ENCODE assay signal across 24 cellular contexts in genomic region chr12:105637470-105637869, GRCh38.
DNase-seq lines count a peak whose midpoint lies in the region; ATAC-seq, FAIRE-seq and TF ChIP-seq lines count a peak whose summit lies in the region.
"Had no signal": no experiment of that assay in that cellular context is flagged by ENCODE, and none has a peak within 500 bp of the region (broad histone marks: within the 10 kb centered on the region; RNA-seq: fewer than 3 reads in every experiment).

No MANE protein-coding gene starts in this region.

- H3K4me2 ChIP-seq in HepG2 (ENCODE audit: low read depth, low read length) (no peak overlapping the region), GM23248 (ENCODE audit: unreplicated experiment) (no peak overlapping the region)
- H3K4me2 ChIP-seq: BLaER1 treated with 17β-estradiol and CSF1 and Interleukin-3, amounts not matched to agents 10 nM and 100 nM had no signal

- no peak for DNase-seq in HepG2 (ENCODE audit: low spot score)
- DNase-seq in right lobe of liver: no peak
- peak; percentile 26 for DNase-seq in GM23248
- DNase-seq in M059J (ENCODE audit: low read depth): peak; percentile 7
- DNase-seq in WTC11 (ENCODE audit: low spot score): no peak
- no peak for DNase-seq in amygdala (lab: John Stamatoyannopoulos, UW)
- DNase-seq in NCI-H1105 (lab: John Stamatoyannopoulos, UW): no peak
- DNase-seq: 8988T; AML-193; Caco-2; Calu3; CD4-positive, alpha-beta T cell; CD8-positive, alpha-beta T cell; DMS79 treated with DMSO at 0.1 percent for 48 hours; GDM1 had no signal

- TF ChIP-seq CTCF in HepG2 (CRISPR knock-in tag; IDR thresholded peaks at IDR 0.05) (no peak), right lobe of liver (IDR thresholded peaks at IDR 0.05) (no peak), WTC11 (IDR thresholded peaks at IDR 0.05) (no peak)

- H3K4me1 ChIP-seq in HepG2 (ENCODE audit: insufficient read depth, low read length): no peaks in the 10 kb centered on the region
- no peaks in the 10 kb centered on the region for H3K4me1 ChIP-seq in right lobe of liver
- H3K4me1 ChIP-seq in GM23248 (ENCODE audit: insufficient read depth): no peaks in the 10 kb centered on the region
- H3K4me1 ChIP-seq: BLaER1 treated with 17β-estradiol and CSF1 and Interleukin-3, amounts not matched to agents 10 nM and 100 nM; Caco-2 had no signal

- no TSS peak for BruUV-seq in HepG2 (replicated peaks; lab: Mats Ljungman, UMichigan)

- no peak overlapping the region for H2AFZ ChIP-seq in HepG2 (ENCODE audit: low read length)
- H2AFZ ChIP-seq in GM23248: no peak overlapping the region

- 4% methylated on average over 2 of the region's 2 CpGs for WGBS in HepG2 (ENCODE audit: low lambda C conversion rate)
- 78% methylated on average over 2 of the region's 2 CpGs for WGBS in right lobe of liver (ENCODE audit: insufficient coverage, low coverage, low lambda C conversion rate, missing lambda C conversion rate)
- WGBS in GM23248 (ENCODE audit: low coverage in 1 of 2, low lambda C conversion rate in 2 of 2, missing lambda C conversion rate in 2 of 2), 2 experiments: 29 to 37% methylated on average over 2 of the region's 2 CpGs

- H3K27ac Mint-ChIP-seq in WTC11: no peak overlapping the region
- H3K27ac Mint-ChIP-seq: B cell; CD4-positive, alpha-beta T cell; CD8-positive, alpha-beta T cell had no signal

- POLR2A ChIA-PET in HepG2 (lab: Yijun Ruan, JAX) (no interaction called here), WTC11 (lab: Charles Lee) (no interaction called here)

- no peak for TF ChIP-seq POLR2A in HepG2 (IDR thresholded peaks at IDR 0.05; ENCODE audit: insufficient read depth in 1 of 2, low read depth in 2 of 2, low read length in 2 of 2)
- TF ChIP-seq POLR2A in right lobe of liver (IDR thresholded peaks at IDR 0.05): no peak

- intact Hi-C loops in HepG2 (cut with micrococcal nuclease; ENCODE audit: unreplicated experiment): no loop called here
- intact Hi-C loops in right lobe of liver (cut with DNase I): no loop called here

- no peak overlapping the region for H3K27ac ChIP-seq in HepG2 (ENCODE audit: extremely low read length, insufficient read depth, low read length)
- H3K27ac ChIP-seq in right lobe of liver: no peak overlapping the region
- H3K27ac ChIP-seq in GM23248: no peak overlapping the region
- H3K27ac ChIP-seq: BLaER1 treated with 17β-estradiol and CSF1 and Interleukin-3, amounts not matched to agents 10 nM and 100 nM; C4-2B had no signal

- H3K27me3 Mint-ChIP-seq in WTC11 (ENCODE audit: low read depth): no peaks in the 10 kb centered on the region; the same call in 1 of the 2 replicates
- H3K27me3 Mint-ChIP-seq: B cell; CD4-positive, alpha-beta T cell had no signal

- no peak for ATAC-seq in HepG2
- ATAC-seq in right lobe of liver: no peak
- ATAC-seq in WTC11: no peak
- no peak for ATAC-seq in HG03196 (IDR thresholded peaks at IDR 0.05; ENCODE audit: unreplicated experiment)
- ATAC-seq: CD8-positive, alpha-beta T cell; GM12878 had no signal

- no peaks in the 10 kb centered on the region for H3K9me2 ChIP-seq in GM23248 (ENCODE audit: insufficient read depth)

- 0 out of 2 replicates have a peak, but pooled peaks cover 3% of the 10 kb centered on the region for H3K4me1 Mint-ChIP-seq in WTC11
- H3K4me1 Mint-ChIP-seq: B cell had no signal

- H3K9me3 ChIP-seq in HepG2 (ENCODE audit: low read length): peaks cover 11% of the 10 kb centered on the region; the same call in 1 of the 2 replicates
- no peaks in the 10 kb centered on the region for H3K9me3 ChIP-seq in right lobe of liver
- H3K9me3 ChIP-seq in GM23248 (ENCODE audit: low read depth): peaks cover 8% of the 10 kb centered on the region

- H3F3A ChIP-seq in GM23248 (ENCODE audit: insufficient read depth): no peaks in the 10 kb centered on the region

- no peak for FAIRE-seq in HepG2 (lab: Jason Lieb, UNC)
- FAIRE-seq: A204.1, D721Med, GM12878, GM12892, GM18507 had no signal

- H3K4me3 Mint-ChIP-seq in WTC11: no peak overlapping the region
- H3K4me3 Mint-ChIP-seq: B cell; CD4-positive, alpha-beta T cell; CD8-positive, alpha-beta T cell had no signal

- TF ChIP-seq RAD21 in HepG2 (CRISPR knock-in tag; IDR thresholded peaks at IDR 0.05): no peak

- no peak overlapping the region for H3K4me3 ChIP-seq in HepG2 (replicated peaks in 1 of 3; ENCODE audit: insufficient read depth in 1 of 3, low read depth in 2 of 3, low read length in 3 of 3)
- H3K4me3 ChIP-seq in right lobe of liver: no peak overlapping the region
- no peak overlapping the region for H3K4me3 ChIP-seq in GM23248
- H3K4me3 ChIP-seq: BLaER1 treated with 17β-estradiol and CSF1 and Interleukin-3, amounts not matched to agents 10 nM and 100 nM; GM12878 had no signal

- CTCF ChIA-PET in HepG2 (lab: Yijun Ruan, JAX; ENCODE audit: low intra/inter-chr PET ratio, low total read pairs) (no interaction called here), WTC11 (lab: Charles Lee) (no interaction called here)

- no peaks in the 10 kb centered on the region for H3K36me3 ChIP-seq in HepG2 (replicated peaks in 1 of 2; ENCODE audit: control insufficient read depth in 1 of 2, insufficient read depth in 2 of 2, low read length in 2 of 2)
- H3K36me3 ChIP-seq in right lobe of liver: no peaks in the 10 kb centered on the region
- H3K36me3 ChIP-seq in GM23248 (ENCODE audit: low read depth): peaks cover 5% of the 10 kb centered on the region; the same call in 1 of the 2 replicates
- H3K36me3 ChIP-seq: BLaER1 treated with 17β-estradiol and CSF1 and Interleukin-3, amounts not matched to agents 10 nM and 100 nM had no signal

- TF ChIP-seq EP300 in HepG2 (IDR thresholded peaks at IDR 0.05; ENCODE audit: low read depth in 2 of 2, low read length in 2 of 2): no peak
- TF ChIP-seq EP300 in HepG2 (CRISPR knock-in tag; IDR thresholded peaks at IDR 0.05; ENCODE audit: borderline replicate concordance): no peak

- in situ Hi-C loops in HepG2 (cut with HindIII; ENCODE audit: extremely low pct_ligation_motif_present, low pct_unique_long_range_greater_than_20kb): no loop called here
- in situ Hi-C loops in GM23248 (cut with MboI): no loop called here

- H3K27me3 ChIP-seq in HepG2 (ENCODE audit: control insufficient read depth in 1 of 2, insufficient read depth in 2 of 2, low read length in 2 of 2): no peaks in the 10 kb centered on the region
- no peaks in the 10 kb centered on the region for H3K27me3 ChIP-seq in right lobe of liver
- H3K27me3 ChIP-seq in GM23248 (replicated peaks; ENCODE audit: insufficient read depth): no peaks in the 10 kb centered on the region
- H3K27me3 ChIP-seq: BLaER1 treated with 17β-estradiol and CSF1 and Interleukin-3, amounts not matched to agents 10 nM and 100 nM had no signal

- H3K9ac ChIP-seq in HepG2 (ENCODE audit: insufficient read depth, low read depth, low read length): no peak overlapping the region
- no peak overlapping the region for H3K9ac ChIP-seq in GM23248
- H3K9ac ChIP-seq: BLaER1 treated with 17β-estradiol and CSF1 and Interleukin-3, amounts not matched to agents 10 nM and 100 nM had no signal

- H3K36me3 Mint-ChIP-seq in WTC11: peaks cover 29% of the 10 kb centered on the region
- H3K36me3 Mint-ChIP-seq: CD8-positive, alpha-beta T cell had no signal

- H3K9me3 Mint-ChIP-seq in WTC11: peaks cover 44% of the 10 kb centered on the region
- H3K9me3 Mint-ChIP-seq: CD8-positive, alpha-beta T cell had no signal

- H4K20me1 ChIP-seq in HepG2 (ENCODE audit: insufficient read depth, low read length) (no peaks in the 10 kb centered on the region), GM23248 (ENCODE audit: insufficient read depth) (no peaks in the 10 kb centered on the region)
- H4K20me1 ChIP-seq: BLaER1 treated with 17β-estradiol and CSF1 and Interleukin-3, amounts not matched to agents 10 nM and 100 nM had no signal

- H3K79me2 ChIP-seq in HepG2 (ENCODE audit: insufficient read depth, low read length): no peaks in the 10 kb centered on the region
- H3K79me2 ChIP-seq in GM23248 (ENCODE audit: insufficient read depth): no peaks in the 10 kb centered on the region

TF ChIP-seq in HepG2, 621 proteins besides CTCF, POLR2A, EP300 and RAD21 (continues in another document):
- TF ChIP-seq NFE2 (CRISPR knock-in tag; IDR thresholded peaks at IDR 0.05): no peak

TF ChIP-seq in WTC11, 78 proteins besides CTCF, POLR2A, EP300 and RAD21:
- no peak for TF ChIP-seq FOXJ3 (CRISPR knock-in tag; IDR thresholded peaks at IDR 0.05; ENCODE audit: borderline replicate concordance)
- peak; percentile 94 for TF ChIP-seq ZNF317 (CRISPR knock-in tag; IDR thresholded peaks at IDR 0.05; ENCODE audit: borderline replicate concordance, low read depth)
- no peak for TF ChIP-seq USF2 (CRISPR knock-in tag; IDR thresholded peaks at IDR 0.05)

Comparison
In these comparisons a context has a peak if more than half of its experiments do, and no peak if none do; other contexts are left out.
1. DNase-seq: peak in GM23248 (single experiment) and M059J (single experiment); none in HepG2 (single experiment), right lobe of liver (0 of 3), WTC11 (single experiment), amygdala (0 of 56) and NCI-H1105 (single experiment).
2. Of the 50 proteins assayed by ChIP-seq in both HepG2 and WTC11: peak only in HepG2: none; only in WTC11: none; in both: ZNF317; in neither: 49.